ENCODE assay signal across 1 cellular context in genomic region chr9:86816366-86816765, GRCh38.
A peak's percentile ranks its signal among the peaks of the same experiment; 100 is the strongest.
TF ChIP-seq lines count a peak whose summit lies in the region.

No MANE protein-coding gene starts in this region.

TF ChIP-seq in HEK293, 187 proteins besides CTCF, POLR2A, EP300 and RAD21 (continued from another document):
- peak; percentile 72 for TF ChIP-seq ZNF449 (tag by site-specific recombination; IDR thresholded peaks at IDR 0.05)
